ENCODE assay signal across 2 cellular contexts in genomic region chr20:34262488-34263288, GRCh38.
TF ChIP-seq lines count a peak whose summit lies in the region.

No MANE protein-coding gene starts in this region.

TF ChIP-seq in GM12878, 131 proteins besides CTCF, POLR2A, EP300 and RAD21:
- no peak for TF ChIP-seq ZBTB40 (IDR thresholded peaks at IDR 0.05; ENCODE audit: borderline replicate concordance)
- no peak for TF ChIP-seq PBX3 (IDR thresholded peaks at IDR 0.05; ENCODE audit: insufficient replicate concordance, low read depth, low read length)
- TF ChIP-seq MEF2B (IDR thresholded peaks at IDR 0.05; ENCODE audit: partially characterized antibody, poor library complexity, severe bottlenecking): no peak
- TF ChIP-seq MLLT1 (IDR thresholded peaks at IDR 0.05): peak; percentile 35; the same call in 1 of the 2 replicates

TF ChIP-seq in HepG2, 621 proteins besides CTCF, POLR2A, EP300 and RAD21 (continues in another document):
- TF ChIP-seq HNRNPLL (IDR thresholded peaks at IDR 0.05; ENCODE audit: low read depth, low read length, poor library complexity, severe bottlenecking) (no peak), SPEN (CRISPR knock-in tag; IDR thresholded peaks at IDR 0.05; ENCODE audit: low read depth) (peak; percentile 23; the same call in 1 of the 2 replicates), PHF20 (CRISPR knock-in tag; IDR thresholded peaks at IDR 0.05) (no peak), ZNF564 (CRISPR knock-in tag; IDR thresholded peaks at IDR 0.05) (no peak), NR3C1 (CRISPR knock-in tag; IDR thresholded peaks at IDR 0.05) (no peak), MEIS2 (CRISPR knock-in tag; IDR thresholded peaks at IDR 0.05) (no peak), ZBTB4 (CRISPR knock-in tag; IDR thresholded peaks at IDR 0.05; ENCODE audit: borderline replicate concordance) (no peak), GFI1 (CRISPR knock-in tag; IDR thresholded peaks at IDR 0.05; ENCODE audit: borderline replicate concordance) (no peak), DMTF1 (CRISPR knock-in tag; IDR thresholded peaks at IDR 0.05) (peak; percentile 86; the same call in 1 of the 2 replicates), RXRB (CRISPR knock-in tag; IDR thresholded peaks at IDR 0.05; ENCODE audit: borderline replicate concordance) (no peak), SNRNP70 (IDR thresholded peaks at IDR 0.05; ENCODE audit: low read depth, low read length) (no peak), SOX6 (IDR thresholded peaks at IDR 0.05) (no peak), SOX6 (CRISPR knock-in tag; IDR thresholded peaks at IDR 0.05) (no peak), TBX3 (IDR thresholded peaks at IDR 0.05; ENCODE audit: borderline replicate concordance) (no peak), KMT2B (CRISPR knock-in tag; IDR thresholded peaks at IDR 0.05) (no peak), STAT5B (CRISPR knock-in tag; IDR thresholded peaks at IDR 0.05) (no peak), MTF1 (CRISPR knock-in tag; IDR thresholded peaks at IDR 0.05) (no peak), ZNF713 (CRISPR knock-in tag; IDR thresholded peaks at IDR 0.05) (no peak), NR1H2 (CRISPR knock-in tag; IDR thresholded peaks at IDR 0.05; ENCODE audit: borderline replicate concordance, low read depth) (no peak), HOXA3 (CRISPR knock-in tag; IDR thresholded peaks at IDR 0.05) (no peak), ZNF761 (CRISPR knock-in tag; conservative IDR thresholded peaks at IDR 0.05) (peak; percentile 72; the same call in 1 of the 2 replicates), SMAD1 (CRISPR knock-in tag; IDR thresholded peaks at IDR 0.05; ENCODE audit: borderline replicate concordance, low read depth) (no peak), NCOR1 (IDR thresholded peaks at IDR 0.05; ENCODE audit: borderline replicate concordance, low read length) (no peak), HDAC1 (CRISPR knock-in tag; IDR thresholded peaks at IDR 0.05) (no peak), GMEB1 (CRISPR knock-in tag; IDR thresholded peaks at IDR 0.05; ENCODE audit: borderline replicate concordance) (no peak; the same call in 1 of the 2 replicates), HNF1B (CRISPR knock-in tag; IDR thresholded peaks at IDR 0.05) (peak; percentile 35; the same call in 1 of the 2 replicates), TOE1 (CRISPR knock-in tag; IDR thresholded peaks at IDR 0.05) (no peak; the same call in 1 of the 2 replicates), TSC22D2 (CRISPR knock-in tag; IDR thresholded peaks at IDR 0.05; ENCODE audit: borderline replicate concordance) (no peak), BATF2 (CRISPR knock-in tag; IDR thresholded peaks at IDR 0.05) (no peak), HDAC2 (CRISPR knock-in tag; IDR thresholded peaks at IDR 0.05) (peak; percentile 40; the same call in 1 of the 2 replicates), ZNF598 (CRISPR knock-in tag; IDR thresholded peaks at IDR 0.05; ENCODE audit: borderline replicate concordance) (no peak; the same call in 1 of the 2 replicates), ZFY (CRISPR knock-in tag; IDR thresholded peaks at IDR 0.05) (no peak), ZNF264 (CRISPR knock-in tag; IDR thresholded peaks at IDR 0.05) (no peak), MYC (CRISPR knock-in tag; IDR thresholded peaks at IDR 0.05; ENCODE audit: borderline replicate concordance) (peak; percentile 44; the same call in 1 of the 2 replicates), IRF1 (CRISPR knock-in tag; IDR thresholded peaks at IDR 0.05; ENCODE audit: low read depth) (no peak), ZFP1 (CRISPR knock-in tag; IDR thresholded peaks at IDR 0.05) (0 out of 2 replicates have a peak, but pooled peaks have one; percentile 18), ZNF18 (CRISPR knock-in tag; IDR thresholded peaks at IDR 0.05; ENCODE audit: insufficient replicate concordance) (no peak), HOXA7 (CRISPR knock-in tag; IDR thresholded peaks at IDR 0.05) (no peak), HNRNPL (IDR thresholded peaks at IDR 0.05; ENCODE audit: low read depth, low read length) (no peak), ZNF430 (CRISPR knock-in tag; IDR thresholded peaks at IDR 0.05) (no peak), ZSCAN31 (CRISPR knock-in tag; IDR thresholded peaks at IDR 0.05; ENCODE audit: low read depth) (0 out of 2 replicates have a peak, but pooled peaks have one; percentile 24), SNAI1 (CRISPR knock-in tag; IDR thresholded peaks at IDR 0.05; ENCODE audit: borderline replicate concordance) (no peak), GATA4 (IDR thresholded peaks at IDR 0.05; ENCODE audit: borderline replicate concordance, low read depth) (no peak), SP2 (CRISPR knock-in tag; IDR thresholded peaks at IDR 0.05) (no peak), ZNF354B (CRISPR knock-in tag; IDR thresholded peaks at IDR 0.05) (no peak), ZNF670 (CRISPR knock-in tag; IDR thresholded peaks at IDR 0.05; ENCODE audit: borderline replicate concordance) (0 out of 2 replicates have a peak, but pooled peaks have one; percentile 49), CREB1 (IDR thresholded peaks at IDR 0.05) (no peak), CREB1 (CRISPR knock-in tag; IDR thresholded peaks at IDR 0.05) (no peak), MIER2 (CRISPR knock-in tag; IDR thresholded peaks at IDR 0.05) (no peak), MNT (IDR thresholded peaks at IDR 0.05) (no peak), KLF16 (CRISPR knock-in tag; IDR thresholded peaks at IDR 0.05) (no peak), MTF2 (CRISPR knock-in tag; IDR thresholded peaks at IDR 0.05; ENCODE audit: borderline replicate concordance) (no peak), E2F2 (CRISPR knock-in tag; IDR thresholded peaks at IDR 0.05; ENCODE audit: borderline replicate concordance) (no peak), ZBTB14 (CRISPR knock-in tag; IDR thresholded peaks at IDR 0.05) (no peak)
